Comparison of ENCODE assay signal across 9 cellular contexts in genomic region chr22:23386245-23386631, GRCh38.
DNase-seq lines count a peak whose midpoint lies in the region; ATAC-seq and TF ChIP-seq lines count a peak whose summit lies in the region.
"Had no signal": no experiment of that assay in that cellular context is flagged by ENCODE, and none has a peak within 500 bp of the region (broad histone marks: within the 10 kb centered on the region; RNA-seq: fewer than 3 reads in every experiment).

No MANE protein-coding gene starts in this region.

- H3K27me3 Mint-ChIP-seq in activated T-helper 17 cell treated with anti-CD3 and anti-CD28 coated beads, Interleukin-2, amount 50 U/mL, for 72 hours = no peaks in the 10 kb centered on the region

- no peaks in the 10 kb centered on the region for H3K9me3 ChIP-seq in heart right ventricle
- no peaks in the 10 kb centered on the region for H3K9me3 ChIP-seq in aorta (ENCODE audit: control insufficient read depth, low read length)
- H3K9me3 ChIP-seq: esophagus squamous epithelium had no signal

- H3K27ac ChIP-seq in heart right ventricle (no peak overlapping the region), aorta (ENCODE audit: low read depth in 1 of 2, low read length in 2 of 2) (no peak overlapping the region)
- H3K27ac ChIP-seq: esophagus squamous epithelium had no signal

- WGBS in heart right ventricle, 2 donors = 40 to 43% methylated on average over 8 of the region's 8 CpGs
- WGBS in aorta, 2 donors = 37 to 44% methylated on average over 8 of the region's 8 CpGs

- no peaks in the 10 kb centered on the region for H3K4me1 Mint-ChIP-seq in activated T-helper 17 cell treated with anti-CD3 and anti-CD28 coated beads, Interleukin-2, amount 50 U/mL, for 72 hours

- no peaks in the 10 kb centered on the region for H3K36me3 Mint-ChIP-seq in activated T-helper 17 cell treated with anti-CD3 and anti-CD28 coated beads, Interleukin-2, amount 50 U/mL, for 72 hours (ENCODE audit: low read depth)

- no peak for DNase-seq in heart right ventricle
- DNase-seq in Right ventricle myocardium inferior (ENCODE audit: missing footprints) = no peak
- DNase-seq in mesenteric fat pad (ENCODE audit: low spot score) = peak; percentile 87
- DNase-seq in aorta = peak; percentile 40 to 61
- no peak for DNase-seq in NCI-H187 treated with DMSO at 0.1 percent for 48 hours (lab: John Stamatoyannopoulos, UW)
- DNase-seq in stimulated activated CD4-positive, alpha-beta T cell treated with anti-CD3 and anti-CD28 coated beads, Interleukin-4, amount 100 ng/mL, for 24 hours = no peak
- no peak for DNase-seq in AG08395 (ENCODE audit: low spot score)
- DNase-seq: esophagus squamous epithelium had no signal

- no peak overlapping the region for H3K4me3 Mint-ChIP-seq in activated T-helper 17 cell treated with anti-CD3 and anti-CD28 coated beads, Interleukin-2, amount 50 U/mL, for 72 hours

- peak in 5 of 8 donors; percentile 6 to 33 (median 8) for ATAC-seq in heart right ventricle
- ATAC-seq in Right ventricle myocardium inferior = no peak
- peak; percentile 18 for ATAC-seq in activated T-helper 17 cell treated with anti-CD3 and anti-CD28 coated beads, Interleukin-2, amount 50 U/mL, for 72 hours (replicated peaks)
- no peak for ATAC-seq in aorta (ENCODE audit: low FRiP score)

- no peaks in the 10 kb centered on the region for H3K36me3 ChIP-seq in heart right ventricle
- no peaks in the 10 kb centered on the region for H3K36me3 ChIP-seq in aorta (ENCODE audit: control insufficient read depth in 1 of 2, insufficient read depth in 2 of 2, low read length in 1 of 2)
- H3K36me3 ChIP-seq: esophagus squamous epithelium had no signal

- H3K27me3 ChIP-seq in heart right ventricle (peaks cover 0 to 11% (median 3%) of the 10 kb centered on the region in 7 donors), aorta (ENCODE audit: control insufficient read depth in 1 of 2, insufficient read depth in 2 of 2, low read length in 1 of 2) (no peaks in the 10 kb centered on the region)

- H3K4me3 ChIP-seq in heart right ventricle = no peak overlapping the region
- H3K4me3 ChIP-seq in aorta (ENCODE audit: low read length in 2 of 2) = no peak overlapping the region
- H3K4me3 ChIP-seq: esophagus squamous epithelium had no signal

- H3K9me3 Mint-ChIP-seq in activated T-helper 17 cell treated with anti-CD3 and anti-CD28 coated beads, Interleukin-2, amount 50 U/mL, for 72 hours = no peaks in the 10 kb centered on the region

- TF ChIP-seq CTCF in heart right ventricle (IDR thresholded peaks at IDR 0.05) = peak in 4 of 9 donors; percentile 9 to 45 (median 23)

- H3K4me1 ChIP-seq in heart right ventricle (peaks cover 0 to 7% (median 0%) of the 10 kb centered on the region in 9 donors), aorta (ENCODE audit: control insufficient read depth in 1 of 2, insufficient read depth in 2 of 2, low read length in 2 of 2) (no peaks in the 10 kb centered on the region)

- intact Hi-C loops in heart right ventricle (cut with DNase I) (loop anchor here in 9 of 10 donors (2.0 to 10.0 kb wide), 13 partner anchors 64 to 431 kb away; no protein-coding TSS in a partner anchor), Right ventricle myocardium inferior (cut with DNase I) (loop anchor here (1.0 to 10.0 kb wide), 4 partner anchors 71 to 427 kb away; no protein-coding TSS in a partner anchor), aorta (cut with DNase I) (loop anchor here (2.0 to 10.0 kb wide), 5 partner anchors 207 to 431 kb away; no protein-coding TSS in a partner anchor)

- no peak overlapping the region for H3K27ac Mint-ChIP-seq in activated T-helper 17 cell treated with anti-CD3 and anti-CD28 coated beads, Interleukin-2, amount 50 U/mL, for 72 hours

Comparison
In these comparisons a context has a peak if more than half of its experiments do, and no peak if none do; other contexts are left out.
1. ATAC-seq: peak in heart right ventricle (5 of 8) and activated T-helper 17 cell treated with anti-CD3 and anti-CD28 coated beads, Interleukin-2, amount 50 U/mL, for 72 hours (single experiment); none in Right ventricle myocardium inferior (single experiment) and aorta (single experiment).
2. DNase-seq: peak in mesenteric fat pad (single experiment) and aorta (2 of 2); none in heart right ventricle (0 of 2), Right ventricle myocardium inferior (single experiment), NCI-H187 treated with DMSO at 0.1 percent for 48 hours (single experiment), stimulated activated CD4-positive, alpha-beta T cell treated with anti-CD3 and anti-CD28 coated beads, Interleukin-4, amount 100 ng/mL, for 24 hours (single experiment) and AG08395 (single experiment).